In genomic region chr3:128112406-128112968, GRCh38 we compare ENCODE assay signal across 8 cellular contexts. TPM values are rescaled to one million over a fixed set of nuclear protein-coding genes. Genes with fewer than 3 reads are reported as not detected.
DNase-seq lines count a peak whose midpoint lies in the region; ATAC-seq, FAIRE-seq and TF ChIP-seq lines count a peak whose summit lies in the region.

No MANE protein-coding gene starts in this region.

- TF ChIP-seq CTCF in A549 (IDR thresholded peaks at IDR 0.05) (no peak), HFF-Myc (IDR thresholded peaks at IDR 0.05; ENCODE audit: low read depth, low read length, missing control alignments) (no peak)

- peak in 1 of 2 experiments; percentile 45; a peak in 2 of 6 replicates for ATAC-seq in A549
- no peak for ATAC-seq in GM18517 (IDR thresholded peaks at IDR 0.05; ENCODE audit: unreplicated experiment)
- ATAC-seq in GM21447 (IDR thresholded peaks at IDR 0.05; ENCODE audit: unreplicated experiment) = no peak

- DNase-seq in A549 (ENCODE audit: low read depth in 1 of 2, low spot score in 1 of 2) (peak in 1 of 2 experiments; percentile 36), HFF-Myc (ENCODE audit: extremely low read depth, low read depth) (peak; percentile 88), T-helper 9 cell (peak; percentile 12), dermis blood vessel endothelial cell (peak; percentile 94), iPS-NIHi7 (ENCODE audit: extremely low spot score) (no peak)
- DNase-seq in stimulated activated CD4-positive, alpha-beta T cell treated with anti-CD3 and anti-CD28 coated beads, Interleukin-4, amount 100 ng/mL, for 1 hour = peak; percentile 7

- peak overlapping the region; percentile 26; the same call in 1 of the 3 replicates for H3K4me2 ChIP-seq in A549

- FAIRE-seq in A549 (lab: Jason Lieb, UNC) = no peak

- 0 out of 6 replicates have a peak overlapping the region, but pooled peaks of 1 of the 2 experiments have one; percentile 8 for H3K27ac ChIP-seq in A549

- H3K4me1 ChIP-seq in A549 = peaks cover 15% of the 10 kb centered on the region

- no peak for TF ChIP-seq POLR2A in A549 (IDR thresholded peaks at IDR 0.05; ENCODE audit: low read length)

- POLR2A ChIA-PET in A549 (lab: Yijun Ruan, JAX) = no interaction called here

- TF ChIP-seq RAD21 in A549 (conservative IDR thresholded peaks at IDR 0.05 in 1 of 2, IDR thresholded peaks at IDR 0.05 in 1 of 2) = no peak

- no peaks in the 10 kb centered on the region for H3K9me3 ChIP-seq in A549

- H3K4me3 ChIP-seq in A549 = no peak overlapping the region
- H3K4me3 ChIP-seq in HFF-Myc (replicated peaks; ENCODE audit: low read depth, low read length) = no peak overlapping the region

- no peak for TF ChIP-seq EP300 in A549 (IDR thresholded peaks at IDR 0.05)

- WGBS in A549 (ENCODE audit: missing lambda C conversion rate) = 73% methylated on average over 7 of the region's 7 CpGs

- CTCF ChIA-PET in A549 (lab: Yijun Ruan, JAX) = interaction anchor here (1.1 to 2.3 kb wide), 6 partner anchors 11 to 34 kb away, joined by 3 to 9 read pairs (median 4); partner anchors contain the start of gene RUVBL1

TF ChIP-seq in A549, 52 proteins besides CTCF, POLR2A, EP300 and RAD21:
- no peak for TF ChIP-seq REST (IDR thresholded peaks at IDR 0.05)
- no peak for TF ChIP-seq CEBPB (IDR thresholded peaks at IDR 0.05)
- no peak for TF ChIP-seq NFE2L2 (conservative IDR thresholded peaks at IDR 0.05; ENCODE audit: low read length)
- TF ChIP-seq HDAC2 (IDR thresholded peaks at IDR 0.05) = no peak
- no peak for TF ChIP-seq RNF2 (IDR thresholded peaks at IDR 0.05; ENCODE audit: borderline replicate concordance, low read depth)
- TF ChIP-seq FOSL2 (IDR thresholded peaks at IDR 0.05) = no peak
- peak; percentile 59 for TF ChIP-seq FOSL2 (CRISPR knock-in tag; IDR thresholded peaks at IDR 0.05)
- no peak for TF ChIP-seq HES2 (IDR thresholded peaks at IDR 0.05)
- TF ChIP-seq BHLHE40 (IDR thresholded peaks at IDR 0.05; ENCODE audit: low read depth, low read length) = no peak
- 0 out of 2 replicates have a peak, but pooled peaks have one; percentile 21 for TF ChIP-seq MAX (IDR thresholded peaks at IDR 0.05)
- no peak for TF ChIP-seq SREBF2 (IDR thresholded peaks at IDR 0.05)
- TF ChIP-seq HOXA7 (CRISPR knock-in tag; IDR thresholded peaks at IDR 0.05) = no peak
- no peak for TF ChIP-seq FOXS1 (CRISPR knock-in tag; IDR thresholded peaks at IDR 0.05)
- TF ChIP-seq ZC3H11A (IDR thresholded peaks at IDR 0.05) = no peak

RNA-seq across cellular contexts. Expression of gene RUVBL1, which starts 11.1 kb away (rescaled TPM):
- 117 and 144 TPM in 2 replicates for polyA plus RNA-seq in A549 (2011; rRNA removed)
- polyA plus RNA-seq in A549 (2012; cell fraction: cytosol; rRNA removed) = 143 and 167 TPM in 2 replicates
- 81.4 and 82.4 TPM in 2 replicates for polyA plus RNA-seq in A549 (2012; cell fraction: nucleus; rRNA removed)
- 105 to 117 TPM (median 105 TPM) in 3 replicates for polyA plus RNA-seq in A549 (2017; fragmentation: RNase III; extraction: RNeasy Plus Mini Kit Qiagen cat#74134 plus additional on column Dnase treatment)
- polyA minus RNA-seq in A549 (2011; rRNA and poly(A)+ RNA removed) = 95.8 and 106 TPM in 2 replicates
- total RNA-seq in dermis blood vessel endothelial cell = 58.2 and 90.0 TPM in 2 replicates

RNA-seq across cellular contexts. Expression of gene EEFSEC, which starts 40.8 kb away (rescaled TPM):
- polyA plus RNA-seq in A549 (2011; rRNA removed) (6.9 and 7.5 TPM in 2 replicates), A549 (2017; fragmentation: RNase III; extraction: RNeasy Plus Mini Kit Qiagen cat#74134 plus additional on column Dnase treatment) (6.4 to 7.3 TPM (median 6.8 TPM) in 3 replicates)
- polyA plus RNA-seq in A549 (2012; cell fraction: cytosol; rRNA removed) = 10.8 and 14.2 TPM in 2 replicates
- polyA plus RNA-seq in A549 (2012; cell fraction: nucleus; rRNA removed) = 16.9 and 23.9 TPM in 2 replicates
- 10.8 and 12.4 TPM in 2 replicates for polyA minus RNA-seq in A549 (2011; rRNA and poly(A)+ RNA removed)
- 2.2 and 4.5 TPM in 2 replicates for total RNA-seq in dermis blood vessel endothelial cell
